Comparison of ENCODE assay signal across 1 cellular context in the genomic region with DNA sequence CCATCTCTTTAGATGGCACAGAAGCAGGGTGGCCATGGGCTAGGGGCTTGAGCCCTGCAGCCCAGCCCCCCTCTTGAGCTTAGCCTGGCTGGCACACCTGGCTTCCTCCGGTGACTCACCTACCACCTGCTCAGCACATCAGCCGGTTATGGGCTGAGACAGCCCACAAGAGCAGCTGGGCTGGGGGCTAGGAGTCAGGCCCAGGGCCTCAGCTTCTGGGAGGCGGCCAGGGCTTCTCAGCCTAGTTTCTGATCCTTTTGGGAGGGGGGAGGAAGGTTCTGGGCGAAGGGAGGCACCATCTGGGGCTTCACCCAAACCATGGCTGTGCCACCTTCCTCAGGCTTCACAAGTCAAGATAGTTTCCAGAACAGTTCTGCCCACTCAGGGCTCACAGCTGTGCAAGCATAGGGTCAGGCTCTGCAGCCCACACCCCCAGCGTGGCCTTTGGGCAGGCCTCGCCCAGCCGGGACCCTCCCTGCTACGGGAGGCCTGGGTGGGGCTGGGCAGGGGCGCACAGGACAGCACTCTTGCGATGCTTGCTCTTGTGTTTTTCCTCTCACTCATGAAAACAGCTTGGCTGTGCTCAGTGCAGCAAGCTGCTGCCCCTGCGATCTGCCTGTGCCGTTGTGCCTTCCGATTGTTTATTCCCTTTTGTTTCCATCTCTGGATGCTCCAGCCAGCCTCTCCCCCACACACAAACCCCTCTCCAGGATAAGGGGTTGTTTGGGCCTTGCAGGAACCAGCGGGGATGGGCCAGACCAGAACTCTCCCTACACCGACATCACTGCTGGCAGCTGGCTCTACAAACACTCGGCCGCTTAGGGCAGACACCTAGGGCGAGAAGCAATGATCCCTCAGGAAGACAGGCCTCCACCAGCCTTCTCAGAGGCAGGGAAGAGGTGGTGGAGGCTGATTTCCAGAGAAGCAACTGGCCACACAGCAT.
TF ChIP-seq lines count a peak whose summit lies in the region.

No MANE protein-coding gene starts in this region.

TF ChIP-seq in GM23338, 12 proteins besides CTCF, POLR2A, EP300 and RAD21:
- TF ChIP-seq, protein P1, sequence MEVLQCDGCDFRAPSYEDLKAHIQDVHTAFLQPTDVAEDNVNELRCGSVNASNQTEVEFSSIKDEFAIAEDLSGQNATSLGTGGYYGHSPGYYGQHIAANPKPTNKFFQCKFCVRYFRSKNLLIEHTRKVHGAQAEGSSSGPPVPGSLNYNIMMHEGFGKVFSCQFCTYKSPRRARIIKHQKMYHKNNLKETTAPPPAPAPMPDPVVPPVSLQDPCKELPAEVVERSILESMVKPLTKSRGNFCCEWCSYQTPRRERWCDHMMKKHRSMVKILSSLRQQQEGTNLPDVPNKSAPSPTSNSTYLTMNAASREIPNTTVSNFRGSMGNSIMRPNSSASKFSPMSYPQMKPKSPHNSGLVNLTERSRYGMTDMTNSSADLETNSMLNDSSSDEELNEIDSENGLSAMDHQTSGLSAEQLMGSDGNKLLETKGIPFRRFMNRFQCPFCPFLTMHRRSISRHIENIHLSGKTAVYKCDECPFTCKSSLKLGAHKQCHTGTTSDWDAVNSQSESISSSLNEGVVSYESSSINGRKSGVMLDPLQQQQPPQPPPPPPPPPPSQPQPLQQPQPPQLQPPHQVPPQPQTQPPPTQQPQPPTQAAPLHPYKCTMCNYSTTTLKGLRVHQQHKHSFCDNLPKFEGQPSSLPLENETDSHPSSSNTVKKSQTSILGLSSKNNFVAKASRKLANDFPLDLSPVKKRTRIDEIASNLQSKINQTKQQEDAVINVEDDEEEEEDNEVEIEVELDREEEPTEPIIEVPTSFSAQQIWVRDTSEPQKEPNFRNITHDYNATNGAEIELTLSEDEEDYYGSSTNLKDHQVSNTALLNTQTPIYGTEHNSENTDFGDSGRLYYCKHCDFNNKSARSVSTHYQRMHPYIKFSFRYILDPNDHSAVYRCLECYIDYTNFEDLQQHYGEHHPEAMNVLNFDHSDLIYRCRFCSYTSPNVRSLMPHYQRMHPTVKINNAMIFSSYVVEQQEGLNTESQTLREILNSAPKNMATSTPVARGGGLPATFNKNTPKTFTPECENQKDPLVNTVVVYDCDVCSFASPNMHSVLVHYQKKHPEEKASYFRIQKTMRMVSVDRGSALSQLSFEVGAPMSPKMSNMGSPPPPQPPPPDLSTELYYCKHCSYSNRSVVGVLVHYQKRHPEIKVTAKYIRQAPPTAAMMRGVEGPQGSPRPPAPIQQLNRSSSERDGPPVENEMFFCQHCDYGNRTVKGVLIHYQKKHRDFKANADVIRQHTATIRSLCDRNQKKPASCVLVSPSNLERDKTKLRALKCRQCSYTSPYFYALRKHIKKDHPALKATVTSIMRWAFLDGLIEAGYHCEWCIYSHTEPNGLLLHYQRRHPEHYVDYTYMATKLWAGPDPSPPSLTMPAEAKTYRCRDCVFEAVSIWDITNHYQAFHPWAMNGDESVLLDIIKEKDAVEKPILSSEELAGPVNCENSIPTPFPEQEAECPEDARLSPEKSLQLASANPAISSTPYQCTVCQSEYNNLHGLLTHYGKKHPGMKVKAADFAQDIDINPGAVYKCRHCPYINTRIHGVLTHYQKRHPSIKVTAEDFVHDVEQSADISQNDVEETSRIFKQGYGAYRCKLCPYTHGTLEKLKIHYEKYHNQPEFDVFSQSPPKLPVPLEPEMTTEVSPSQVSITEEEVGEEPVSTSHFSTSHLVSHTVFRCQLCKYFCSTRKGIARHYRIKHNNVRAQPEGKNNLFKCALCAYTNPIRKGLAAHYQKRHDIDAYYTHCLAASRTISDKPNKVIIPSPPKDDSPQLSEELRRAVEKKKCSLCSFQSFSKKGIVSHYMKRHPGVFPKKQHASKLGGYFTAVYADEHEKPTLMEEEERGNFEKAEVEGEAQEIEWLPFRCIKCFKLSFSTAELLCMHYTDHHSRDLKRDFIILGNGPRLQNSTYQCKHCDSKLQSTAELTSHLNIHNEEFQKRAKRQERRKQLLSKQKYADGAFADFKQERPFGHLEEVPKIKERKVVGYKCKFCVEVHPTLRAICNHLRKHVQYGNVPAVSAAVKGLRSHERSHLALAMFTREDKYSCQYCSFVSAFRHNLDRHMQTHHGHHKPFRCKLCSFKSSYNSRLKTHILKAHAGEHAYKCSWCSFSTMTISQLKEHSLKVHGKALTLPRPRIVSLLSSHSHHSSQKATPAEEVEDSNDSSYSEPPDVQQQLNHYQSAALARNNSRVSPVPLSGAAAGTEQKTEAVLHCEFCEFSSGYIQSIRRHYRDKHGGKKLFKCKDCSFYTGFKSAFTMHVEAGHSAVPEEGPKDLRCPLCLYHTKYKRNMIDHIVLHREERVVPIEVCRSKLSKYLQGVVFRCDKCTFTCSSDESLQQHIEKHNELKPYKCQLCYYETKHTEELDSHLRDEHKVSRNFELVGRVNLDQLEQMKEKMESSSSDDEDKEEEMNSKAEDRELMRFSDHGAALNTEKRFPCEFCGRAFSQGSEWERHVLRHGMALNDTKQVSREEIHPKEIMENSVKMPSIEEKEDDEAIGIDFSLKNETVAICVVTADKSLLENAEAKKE (CRISPR knock-in tag; IDR thresholded peaks at IDR 0.05), result no peak
- TF ChIP-seq ZNF114 (CRISPR knock-in tag; IDR thresholded peaks at IDR 0.05) (no peak), EZH2phosphoT487 (IDR thresholded peaks at IDR 0.05; ENCODE audit: unreplicated experiment) (no peak), EZH2 (IDR thresholded peaks at IDR 0.05; ENCODE audit: low read depth, unreplicated experiment) (no peak)
